2 cellular contexts compared by ENCODE assay signal in the genomic region with DNA sequence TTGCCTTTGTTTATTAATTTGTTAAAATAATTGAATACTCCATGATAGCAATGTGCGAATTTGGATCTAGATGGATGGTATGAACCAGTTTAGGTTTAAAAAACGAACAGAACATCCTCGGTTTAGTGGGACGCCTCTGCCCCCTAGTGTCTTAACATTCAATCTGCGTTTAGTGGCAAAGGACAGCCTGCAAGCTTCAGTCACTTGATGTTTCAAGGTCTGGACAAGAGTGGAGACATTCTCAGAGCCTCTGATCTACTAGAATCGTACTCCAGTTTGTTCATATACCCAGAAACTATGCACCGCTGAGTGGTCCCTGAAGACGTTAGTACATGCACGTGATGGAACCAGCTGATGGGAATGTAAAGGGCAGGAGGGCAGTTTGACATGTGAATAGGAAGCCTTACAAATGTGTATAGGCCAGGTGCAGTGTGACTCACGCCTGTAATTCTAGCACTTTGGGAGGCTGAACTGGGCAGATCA.
TF ChIP-seq lines count a peak whose summit lies in the region.

No MANE protein-coding gene starts in this region.

TF ChIP-seq in WTC11, 78 proteins besides CTCF, POLR2A, EP300 and RAD21:
- TF ChIP-seq, protein P1, sequence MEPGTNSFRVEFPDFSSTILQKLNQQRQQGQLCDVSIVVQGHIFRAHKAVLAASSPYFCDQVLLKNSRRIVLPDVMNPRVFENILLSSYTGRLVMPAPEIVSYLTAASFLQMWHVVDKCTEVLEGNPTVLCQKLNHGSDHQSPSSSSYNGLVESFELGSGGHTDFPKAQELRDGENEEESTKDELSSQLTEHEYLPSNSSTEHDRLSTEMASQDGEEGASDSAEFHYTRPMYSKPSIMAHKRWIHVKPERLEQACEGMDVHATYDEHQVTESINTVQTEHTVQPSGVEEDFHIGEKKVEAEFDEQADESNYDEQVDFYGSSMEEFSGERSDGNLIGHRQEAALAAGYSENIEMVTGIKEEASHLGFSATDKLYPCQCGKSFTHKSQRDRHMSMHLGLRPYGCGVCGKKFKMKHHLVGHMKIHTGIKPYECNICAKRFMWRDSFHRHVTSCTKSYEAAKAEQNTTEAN (CRISPR knock-in tag; IDR thresholded peaks at IDR 0.05), result no peak
- 0 out of 2 replicates have a peak, but pooled peaks have one; percentile 35 for TF ChIP-seq ZNF317 (CRISPR knock-in tag; IDR thresholded peaks at IDR 0.05; ENCODE audit: borderline replicate concordance, low read depth)

TF ChIP-seq in HepG2, 621 proteins besides CTCF, POLR2A, EP300 and RAD21 (continued from another document):
- TF ChIP-seq, protein P2, sequence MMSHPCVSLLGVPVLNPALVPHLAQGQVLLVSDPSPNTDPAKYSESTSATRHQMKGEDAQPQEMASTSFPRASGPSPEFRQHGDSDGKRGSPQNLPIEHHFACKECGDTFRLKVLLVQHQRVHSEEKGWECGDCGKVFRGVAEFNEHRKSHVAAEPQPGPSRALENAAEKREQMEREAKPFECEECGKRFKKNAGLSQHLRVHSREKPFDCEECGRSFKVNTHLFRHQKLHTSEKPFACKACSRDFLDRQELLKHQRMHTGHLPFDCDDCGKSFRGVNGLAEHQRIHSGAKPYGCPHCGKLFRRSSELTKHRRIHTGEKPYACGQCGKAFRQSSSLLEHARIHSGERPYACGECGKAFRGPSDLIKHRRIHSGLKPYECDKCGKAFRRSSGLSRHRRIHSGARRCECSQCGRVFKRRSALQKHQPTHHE (CRISPR knock-in tag; IDR thresholded peaks at IDR 0.05; ENCODE audit: borderline replicate concordance), result no peak
- TF ChIP-seq RCOR2 (CRISPR knock-in tag; IDR thresholded peaks at IDR 0.05), result no peak
- TF ChIP-seq TEAD3 (CRISPR knock-in tag; optimal IDR thresholded peaks at IDR 0.05; ENCODE audit: borderline replicate concordance), result peak; percentile 45
- TF ChIP-seq, protein P3, sequence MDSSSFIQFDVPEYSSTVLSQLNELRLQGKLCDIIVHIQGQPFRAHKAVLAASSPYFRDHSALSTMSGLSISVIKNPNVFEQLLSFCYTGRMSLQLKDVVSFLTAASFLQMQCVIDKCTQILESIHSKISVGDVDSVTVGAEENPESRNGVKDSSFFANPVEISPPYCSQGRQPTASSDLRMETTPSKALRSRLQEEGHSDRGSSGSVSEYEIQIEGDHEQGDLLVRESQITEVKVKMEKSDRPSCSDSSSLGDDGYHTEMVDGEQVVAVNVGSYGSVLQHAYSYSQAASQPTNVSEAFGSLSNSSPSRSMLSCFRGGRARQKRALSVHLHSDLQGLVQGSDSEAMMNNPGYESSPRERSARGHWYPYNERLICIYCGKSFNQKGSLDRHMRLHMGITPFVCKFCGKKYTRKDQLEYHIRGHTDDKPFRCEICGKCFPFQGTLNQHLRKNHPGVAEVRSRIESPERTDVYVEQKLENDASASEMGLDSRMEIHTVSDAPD (CRISPR knock-in tag; IDR thresholded peaks at IDR 0.05), result no peak
- no peak for TF ChIP-seq CBX1 (IDR thresholded peaks at IDR 0.05; ENCODE audit: low read depth)
- no peak for TF ChIP-seq ZBTB1 (CRISPR knock-in tag; IDR thresholded peaks at IDR 0.05; ENCODE audit: borderline replicate concordance)
- TF ChIP-seq, protein P4, sequence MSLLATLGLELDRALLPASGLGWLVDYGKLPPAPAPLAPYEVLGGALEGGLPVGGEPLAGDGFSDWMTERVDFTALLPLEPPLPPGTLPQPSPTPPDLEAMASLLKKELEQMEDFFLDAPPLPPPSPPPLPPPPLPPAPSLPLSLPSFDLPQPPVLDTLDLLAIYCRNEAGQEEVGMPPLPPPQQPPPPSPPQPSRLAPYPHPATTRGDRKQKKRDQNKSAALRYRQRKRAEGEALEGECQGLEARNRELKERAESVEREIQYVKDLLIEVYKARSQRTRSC (CRISPR knock-in tag; IDR thresholded peaks at IDR 0.05; ENCODE audit: low read depth), result no peak
- TF ChIP-seq ZNF562 (CRISPR knock-in tag; IDR thresholded peaks at IDR 0.05; ENCODE audit: borderline replicate concordance), result no peak
- TF ChIP-seq, protein P5, sequence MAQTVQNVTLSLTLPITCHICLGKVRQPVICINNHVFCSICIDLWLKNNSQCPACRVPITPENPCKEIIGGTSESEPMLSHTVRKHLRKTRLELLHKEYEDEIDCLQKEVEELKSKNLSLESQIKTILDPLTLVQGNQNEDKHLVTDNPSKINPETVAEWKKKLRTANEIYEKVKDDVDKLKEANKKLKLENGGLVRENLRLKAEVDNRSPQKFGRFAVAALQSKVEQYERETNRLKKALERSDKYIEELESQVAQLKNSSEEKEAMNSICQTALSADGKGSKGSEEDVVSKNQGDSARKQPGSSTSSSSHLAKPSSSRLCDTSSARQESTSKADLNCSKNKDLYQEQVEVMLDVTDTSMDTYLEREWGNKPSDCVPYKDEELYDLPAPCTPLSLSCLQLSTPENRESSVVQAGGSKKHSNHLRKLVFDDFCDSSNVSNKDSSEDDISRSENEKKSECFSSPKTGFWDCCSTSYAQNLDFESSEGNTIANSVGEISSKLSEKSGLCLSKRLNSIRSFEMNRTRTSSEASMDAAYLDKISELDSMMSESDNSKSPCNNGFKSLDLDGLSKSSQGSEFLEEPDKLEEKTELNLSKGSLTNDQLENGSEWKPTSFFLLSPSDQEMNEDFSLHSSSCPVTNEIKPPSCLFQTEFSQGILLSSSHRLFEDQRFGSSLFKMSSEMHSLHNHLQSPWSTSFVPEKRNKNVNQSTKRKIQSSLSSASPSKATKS (CRISPR knock-in tag; IDR thresholded peaks at IDR 0.05), result no peak
- TF ChIP-seq ZNF557 (CRISPR knock-in tag; IDR thresholded peaks at IDR 0.05), result no peak
- no peak for TF ChIP-seq KLF16 (CRISPR knock-in tag; IDR thresholded peaks at IDR 0.05)
- peak; percentile 92 for TF ChIP-seq STAG1 (CRISPR knock-in tag; IDR thresholded peaks at IDR 0.05)
- peak; percentile 75 for TF ChIP-seq SMC3 (IDR thresholded peaks at IDR 0.05; ENCODE audit: low read length)
- no peak for TF ChIP-seq MXD4 (CRISPR knock-in tag; IDR thresholded peaks at IDR 0.05)
- peak; percentile 29; the same call in 1 of the 2 replicates for TF ChIP-seq SALL2 (CRISPR knock-in tag; IDR thresholded peaks at IDR 0.05)
- TF ChIP-seq, protein P6, sequence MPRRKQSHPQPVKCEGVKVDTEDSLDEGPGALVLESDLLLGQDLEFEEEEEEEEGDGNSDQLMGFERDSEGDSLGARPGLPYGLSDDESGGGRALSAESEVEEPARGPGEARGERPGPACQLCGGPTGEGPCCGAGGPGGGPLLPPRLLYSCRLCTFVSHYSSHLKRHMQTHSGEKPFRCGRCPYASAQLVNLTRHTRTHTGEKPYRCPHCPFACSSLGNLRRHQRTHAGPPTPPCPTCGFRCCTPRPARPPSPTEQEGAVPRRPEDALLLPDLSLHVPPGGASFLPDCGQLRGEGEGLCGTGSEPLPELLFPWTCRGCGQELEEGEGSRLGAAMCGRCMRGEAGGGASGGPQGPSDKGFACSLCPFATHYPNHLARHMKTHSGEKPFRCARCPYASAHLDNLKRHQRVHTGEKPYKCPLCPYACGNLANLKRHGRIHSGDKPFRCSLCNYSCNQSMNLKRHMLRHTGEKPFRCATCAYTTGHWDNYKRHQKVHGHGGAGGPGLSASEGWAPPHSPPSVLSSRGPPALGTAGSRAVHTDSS (CRISPR knock-in tag; conservative IDR thresholded peaks at IDR 0.05), result no peak
- TF ChIP-seq, protein P7, sequence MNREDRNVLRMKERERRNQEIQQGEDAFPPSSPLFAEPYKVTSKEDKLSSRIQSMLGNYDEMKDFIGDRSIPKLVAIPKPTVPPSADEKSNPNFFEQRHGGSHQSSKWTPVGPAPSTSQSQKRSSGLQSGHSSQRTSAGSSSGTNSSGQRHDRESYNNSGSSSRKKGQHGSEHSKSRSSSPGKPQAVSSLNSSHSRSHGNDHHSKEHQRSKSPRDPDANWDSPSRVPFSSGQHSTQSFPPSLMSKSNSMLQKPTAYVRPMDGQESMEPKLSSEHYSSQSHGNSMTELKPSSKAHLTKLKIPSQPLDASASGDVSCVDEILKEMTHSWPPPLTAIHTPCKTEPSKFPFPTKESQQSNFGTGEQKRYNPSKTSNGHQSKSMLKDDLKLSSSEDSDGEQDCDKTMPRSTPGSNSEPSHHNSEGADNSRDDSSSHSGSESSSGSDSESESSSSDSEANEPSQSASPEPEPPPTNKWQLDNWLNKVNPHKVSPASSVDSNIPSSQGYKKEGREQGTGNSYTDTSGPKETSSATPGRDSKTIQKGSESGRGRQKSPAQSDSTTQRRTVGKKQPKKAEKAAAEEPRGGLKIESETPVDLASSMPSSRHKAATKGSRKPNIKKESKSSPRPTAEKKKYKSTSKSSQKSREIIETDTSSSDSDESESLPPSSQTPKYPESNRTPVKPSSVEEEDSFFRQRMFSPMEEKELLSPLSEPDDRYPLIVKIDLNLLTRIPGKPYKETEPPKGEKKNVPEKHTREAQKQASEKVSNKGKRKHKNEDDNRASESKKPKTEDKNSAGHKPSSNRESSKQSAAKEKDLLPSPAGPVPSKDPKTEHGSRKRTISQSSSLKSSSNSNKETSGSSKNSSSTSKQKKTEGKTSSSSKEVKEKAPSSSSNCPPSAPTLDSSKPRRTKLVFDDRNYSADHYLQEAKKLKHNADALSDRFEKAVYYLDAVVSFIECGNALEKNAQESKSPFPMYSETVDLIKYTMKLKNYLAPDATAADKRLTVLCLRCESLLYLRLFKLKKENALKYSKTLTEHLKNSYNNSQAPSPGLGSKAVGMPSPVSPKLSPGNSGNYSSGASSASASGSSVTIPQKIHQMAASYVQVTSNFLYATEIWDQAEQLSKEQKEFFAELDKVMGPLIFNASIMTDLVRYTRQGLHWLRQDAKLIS (CRISPR knock-in tag; IDR thresholded peaks at IDR 0.05), result no peak
- no peak for TF ChIP-seq JUN (CRISPR knock-in tag; IDR thresholded peaks at IDR 0.05)
- TF ChIP-seq, protein P8, sequence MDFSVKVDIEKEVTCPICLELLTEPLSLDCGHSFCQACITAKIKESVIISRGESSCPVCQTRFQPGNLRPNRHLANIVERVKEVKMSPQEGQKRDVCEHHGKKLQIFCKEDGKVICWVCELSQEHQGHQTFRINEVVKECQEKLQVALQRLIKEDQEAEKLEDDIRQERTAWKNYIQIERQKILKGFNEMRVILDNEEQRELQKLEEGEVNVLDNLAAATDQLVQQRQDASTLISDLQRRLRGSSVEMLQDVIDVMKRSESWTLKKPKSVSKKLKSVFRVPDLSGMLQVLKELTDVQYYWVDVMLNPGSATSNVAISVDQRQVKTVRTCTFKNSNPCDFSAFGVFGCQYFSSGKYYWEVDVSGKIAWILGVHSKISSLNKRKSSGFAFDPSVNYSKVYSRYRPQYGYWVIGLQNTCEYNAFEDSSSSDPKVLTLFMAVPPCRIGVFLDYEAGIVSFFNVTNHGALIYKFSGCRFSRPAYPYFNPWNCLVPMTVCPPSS (IDR thresholded peaks at IDR 0.05), result no peak
- no peak for TF ChIP-seq KDM1A (CRISPR knock-in tag; IDR thresholded peaks at IDR 0.05)
- TF ChIP-seq, protein P9, sequence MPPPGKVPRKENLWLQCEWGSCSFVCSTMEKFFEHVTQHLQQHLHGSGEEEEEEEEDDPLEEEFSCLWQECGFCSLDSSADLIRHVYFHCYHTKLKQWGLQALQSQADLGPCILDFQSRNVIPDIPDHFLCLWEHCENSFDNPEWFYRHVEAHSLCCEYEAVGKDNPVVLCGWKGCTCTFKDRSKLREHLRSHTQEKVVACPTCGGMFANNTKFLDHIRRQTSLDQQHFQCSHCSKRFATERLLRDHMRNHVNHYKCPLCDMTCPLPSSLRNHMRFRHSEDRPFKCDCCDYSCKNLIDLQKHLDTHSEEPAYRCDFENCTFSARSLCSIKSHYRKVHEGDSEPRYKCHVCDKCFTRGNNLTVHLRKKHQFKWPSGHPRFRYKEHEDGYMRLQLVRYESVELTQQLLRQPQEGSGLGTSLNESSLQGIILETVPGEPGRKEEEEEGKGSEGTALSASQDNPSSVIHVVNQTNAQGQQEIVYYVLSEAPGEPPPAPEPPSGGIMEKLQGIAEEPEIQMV (CRISPR knock-in tag; IDR thresholded peaks at IDR 0.05; ENCODE audit: low read depth), result no peak
- TF ChIP-seq, protein P10, sequence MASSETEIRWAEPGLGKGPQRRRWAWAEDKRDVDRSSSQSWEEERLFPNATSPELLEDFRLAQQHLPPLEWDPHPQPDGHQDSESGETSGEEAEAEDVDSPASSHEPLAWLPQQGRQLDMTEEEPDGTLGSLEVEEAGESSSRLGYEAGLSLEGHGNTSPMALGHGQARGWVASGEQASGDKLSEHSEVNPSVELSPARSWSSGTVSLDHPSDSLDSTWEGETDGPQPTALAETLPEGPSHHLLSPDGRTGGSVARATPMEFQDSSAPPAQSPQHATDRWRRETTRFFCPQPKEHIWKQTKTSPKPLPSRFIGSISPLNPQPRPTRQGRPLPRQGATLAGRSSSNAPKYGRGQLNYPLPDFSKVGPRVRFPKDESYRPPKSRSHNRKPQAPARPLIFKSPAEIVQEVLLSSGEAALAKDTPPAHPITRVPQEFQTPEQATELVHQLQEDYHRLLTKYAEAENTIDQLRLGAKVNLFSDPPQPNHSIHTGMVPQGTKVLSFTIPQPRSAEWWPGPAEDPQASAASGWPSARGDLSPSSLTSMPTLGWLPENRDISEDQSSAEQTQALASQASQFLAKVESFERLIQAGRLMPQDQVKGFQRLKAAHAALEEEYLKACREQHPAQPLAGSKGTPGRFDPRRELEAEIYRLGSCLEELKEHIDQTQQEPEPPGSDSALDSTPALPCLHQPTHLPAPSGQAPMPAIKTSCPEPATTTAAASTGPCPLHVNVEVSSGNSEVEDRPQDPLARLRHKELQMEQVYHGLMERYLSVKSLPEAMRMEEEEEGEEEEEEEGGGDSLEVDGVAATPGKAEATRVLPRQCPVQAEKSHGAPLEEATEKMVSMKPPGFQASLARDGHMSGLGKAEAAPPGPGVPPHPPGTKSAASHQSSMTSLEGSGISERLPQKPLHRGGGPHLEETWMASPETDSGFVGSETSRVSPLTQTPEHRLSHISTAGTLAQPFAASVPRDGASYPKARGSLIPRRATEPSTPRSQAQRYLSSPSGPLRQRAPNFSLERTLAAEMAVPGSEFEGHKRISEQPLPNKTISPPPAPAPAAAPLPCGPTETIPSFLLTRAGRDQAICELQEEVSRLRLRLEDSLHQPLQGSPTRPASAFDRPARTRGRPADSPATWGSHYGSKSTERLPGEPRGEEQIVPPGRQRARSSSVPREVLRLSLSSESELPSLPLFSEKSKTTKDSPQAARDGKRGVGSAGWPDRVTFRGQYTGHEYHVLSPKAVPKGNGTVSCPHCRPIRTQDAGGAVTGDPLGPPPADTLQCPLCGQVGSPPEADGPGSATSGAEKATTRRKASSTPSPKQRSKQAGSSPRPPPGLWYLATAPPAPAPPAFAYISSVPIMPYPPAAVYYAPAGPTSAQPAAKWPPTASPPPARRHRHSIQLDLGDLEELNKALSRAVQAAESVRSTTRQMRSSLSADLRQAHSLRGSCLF (CRISPR knock-in tag; IDR thresholded peaks at IDR 0.05; ENCODE audit: borderline replicate concordance), result no peak
